In the genomic region with DNA sequence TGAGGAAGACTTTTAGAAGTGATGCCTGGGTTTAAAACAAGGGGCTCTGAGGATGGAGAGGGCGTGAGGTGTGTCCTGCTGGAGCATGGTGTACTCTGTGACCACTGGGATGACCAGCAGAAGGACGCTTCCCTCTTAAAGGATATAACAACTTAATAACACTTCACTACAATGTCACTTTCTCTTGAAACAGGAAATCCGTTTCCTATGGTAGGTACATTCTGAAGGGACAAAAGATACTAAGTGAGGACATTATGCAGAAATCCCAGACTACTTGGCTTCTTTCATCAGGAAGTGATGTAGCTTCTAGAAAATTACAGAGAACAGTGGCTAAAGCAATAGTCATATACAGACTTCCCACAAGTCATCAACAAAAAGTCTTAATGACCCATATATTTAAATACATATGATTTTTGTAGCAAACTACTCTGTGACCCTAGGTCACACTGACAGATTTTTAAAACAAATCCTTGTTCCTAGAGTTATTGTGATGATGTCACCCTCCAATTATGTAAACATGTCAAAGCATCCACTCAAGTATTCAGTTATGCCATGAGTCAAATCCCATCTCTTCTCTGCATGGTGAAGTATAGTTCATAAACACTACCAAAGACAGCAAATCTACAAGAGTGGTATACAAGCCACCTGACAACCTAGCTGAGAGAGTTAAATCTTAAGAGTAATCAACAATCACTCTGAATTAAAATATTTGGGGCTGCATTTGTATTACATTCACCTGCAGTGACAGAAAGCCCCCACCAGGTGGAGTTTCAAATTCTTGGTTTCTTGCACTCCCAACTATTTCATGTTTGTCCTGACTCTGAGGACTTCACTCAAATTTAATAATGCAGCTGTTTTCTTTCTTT, we compare ENCODE assay signal across 8 cellular contexts. TPM values are rescaled to one million over a fixed set of nuclear protein-coding genes. Genes with fewer than 3 reads are reported as not detected.
A peak's percentile ranks its signal among the peaks of the same experiment; 100 is the strongest.
DNase-seq lines count a peak whose midpoint lies in the region; ATAC-seq and TF ChIP-seq lines count a peak whose summit lies in the region.

No MANE protein-coding gene starts in this region.

- peak overlapping the region; percentile 83 for H3K27ac ChIP-seq in cardiac muscle cell
- peak overlapping the region in 3 of 4 donors; percentile 20 to 32 (median 20) for H3K27ac ChIP-seq in gastrocnemius medialis

- no peak overlapping the region for H3K4me3 Mint-ChIP-seq in activated naive CD4-positive, alpha-beta T cell treated with anti-CD3 and anti-CD28 coated beads for 36 hours

- H3K36me3 ChIP-seq in cardiac muscle cell, result peaks cover 10% of the 10 kb centered on the region
- peaks cover 0 to 30% of the 10 kb centered on the region in 2 donors for H3K36me3 ChIP-seq in gastrocnemius medialis

- no peak for TF ChIP-seq POLR2A in gastrocnemius medialis (IDR thresholded peaks at IDR 0.05)

- H3K27me3 Mint-ChIP-seq in activated naive CD4-positive, alpha-beta T cell treated with anti-CD3 and anti-CD28 coated beads for 36 hours (ENCODE audit: low read depth), result no peaks in the 10 kb centered on the region

- CTCF ChIA-PET in activated naive CD4-positive, alpha-beta T cell treated with anti-CD3 and anti-CD28 coated beads for 36 hours (lab: Charles Lee), result interaction anchor here (0.6 to 2.2 kb wide), 18 partner anchors 9 to 1431 kb away, joined by 3 to 8 read pairs (median 4); a partner anchor contains a TSS

- H3K4me1 ChIP-seq in cardiac muscle cell (ENCODE audit: low read depth), result peaks cover 65% of the 10 kb centered on the region
- H3K4me1 ChIP-seq in gastrocnemius medialis, result peaks cover 3 to 17% of the 10 kb centered on the region in 2 donors

- H3K4me3 ChIP-seq in cardiac muscle cell (no peak overlapping the region), gastrocnemius medialis (no peak overlapping the region)

- in situ Hi-C loops in gastrocnemius medialis (cut with MboI; ENCODE audit: low sequenced_read_pairs in 4 of 4), result loop anchor here (5.0 to 25.0 kb wide), 3 partner anchors 121 to 709 kb away; no protein-coding TSS in a partner anchor

- peaks cover 15% of the 10 kb centered on the region for H3K36me3 Mint-ChIP-seq in activated naive CD4-positive, alpha-beta T cell treated with anti-CD3 and anti-CD28 coated beads for 36 hours (ENCODE audit: low read depth)

- H3K9me3 ChIP-seq in cardiac muscle cell (ENCODE audit: low read depth), result no peaks in the 10 kb centered on the region
- H3K9me3 ChIP-seq in gastrocnemius medialis, result no peaks in the 10 kb centered on the region

- no peaks in the 10 kb centered on the region for H3K27me3 ChIP-seq in cardiac muscle cell
- H3K27me3 ChIP-seq in gastrocnemius medialis, result no peaks in the 10 kb centered on the region

- peaks cover 3% of the 10 kb centered on the region for H3K4me1 Mint-ChIP-seq in activated naive CD4-positive, alpha-beta T cell treated with anti-CD3 and anti-CD28 coated beads for 36 hours (ENCODE audit: low read depth)

- TF ChIP-seq CTCF in cardiac muscle cell (IDR thresholded peaks at IDR 0.05; ENCODE audit: low read depth, low read length) (peak; percentile 80), gastrocnemius medialis (IDR thresholded peaks at IDR 0.05 in 4 of 5, conservative IDR thresholded peaks at IDR 0.05 in 1 of 5) (peak; percentile 81 to 90 (median 86))

- ATAC-seq in gastrocnemius medialis (peak in 1 of 2 donors; percentile 54), HG03342 (IDR thresholded peaks at IDR 0.05; ENCODE audit: unreplicated experiment) (no peak)

- intact Hi-C loops in activated naive CD4-positive, alpha-beta T cell treated with anti-CD3 and anti-CD28 coated beads for 36 hours (cut with micrococcal nuclease), result no loop called here
- intact Hi-C loops in gastrocnemius medialis (cut with DNase I; ENCODE audit: low total_unique reads), result loop anchor here (1.0 to 10.0 kb wide), 4 partner anchors 35 to 1131 kb away; no protein-coding TSS in a partner anchor

- H3K9me3 Mint-ChIP-seq in activated naive CD4-positive, alpha-beta T cell treated with anti-CD3 and anti-CD28 coated beads for 36 hours, result no peaks in the 10 kb centered on the region

- peak; percentile 78 for DNase-seq in activated effector memory CD4-positive, alpha-beta T cell treated with anti-CD3 and anti-CD28 coated beads, Interleukin-2, amount 50 U/mL, for 16 hours
- DNase-seq in activated effector memory CD4-positive, alpha-beta T cell treated with Interleukin-2 at 50 U/mL for 16 hours, result no peak
- DNase-seq in NCI-H446 treated with DMSO at 0.1 percent for 48 hours (lab: John Stamatoyannopoulos, UW) (peak; percentile 17), cardiac muscle cell (ENCODE audit: low read depth in 1 of 2, low spot score in 1 of 2) (peak; percentile 57 to 66), gastrocnemius medialis (peak in 1 of 2 donors; percentile 23), HuH-7 (ENCODE audit: low spot score) (no peak)
- DNase-seq in activated naive CD4-positive, alpha-beta T cell treated with anti-CD3 and anti-CD28 coated beads for 36 hours, result peak; percentile 59

- H3K27ac Mint-ChIP-seq in activated naive CD4-positive, alpha-beta T cell treated with anti-CD3 and anti-CD28 coated beads for 36 hours, result no peak overlapping the region

RNA-seq across cellular contexts. Expression of a gene that starts 32.8 kb away (rescaled TPM):
- total RNA-seq in activated naive CD4-positive, alpha-beta T cell treated with anti-CD3 and anti-CD28 coated beads for 36 hours, result 10 to 100 TPM; 76.4 to 78.7 TPM
- total RNA-seq in cardiac muscle cell, result 50.1 and 73.2 TPM in 2 replicates
- polyA plus RNA-seq in cardiac muscle cell, result 131 and 194 TPM in 2 replicates
- total RNA-seq in gastrocnemius medialis, result 10 to 100 TPM; 12.1 to 18.7 (median 16.1) TPM

Comparison
In these comparisons a context has a peak if more than half of its experiments do, and no peak if none do; other contexts are left out.
1. DNase-seq: peak in activated effector memory CD4-positive, alpha-beta T cell treated with anti-CD3 and anti-CD28 coated beads, Interleukin-2, amount 50 U/mL, for 16 hours (single experiment), NCI-H446 treated with DMSO at 0.1 percent for 48 hours (single experiment), activated naive CD4-positive, alpha-beta T cell treated with anti-CD3 and anti-CD28 coated beads for 36 hours (single experiment) and cardiac muscle cell (2 of 2); none in activated effector memory CD4-positive, alpha-beta T cell treated with Interleukin-2 at 50 U/mL for 16 hours (single experiment) and HuH-7 (single experiment).